ENCODE assay signal across 1 cellular context in the genomic region with DNA sequence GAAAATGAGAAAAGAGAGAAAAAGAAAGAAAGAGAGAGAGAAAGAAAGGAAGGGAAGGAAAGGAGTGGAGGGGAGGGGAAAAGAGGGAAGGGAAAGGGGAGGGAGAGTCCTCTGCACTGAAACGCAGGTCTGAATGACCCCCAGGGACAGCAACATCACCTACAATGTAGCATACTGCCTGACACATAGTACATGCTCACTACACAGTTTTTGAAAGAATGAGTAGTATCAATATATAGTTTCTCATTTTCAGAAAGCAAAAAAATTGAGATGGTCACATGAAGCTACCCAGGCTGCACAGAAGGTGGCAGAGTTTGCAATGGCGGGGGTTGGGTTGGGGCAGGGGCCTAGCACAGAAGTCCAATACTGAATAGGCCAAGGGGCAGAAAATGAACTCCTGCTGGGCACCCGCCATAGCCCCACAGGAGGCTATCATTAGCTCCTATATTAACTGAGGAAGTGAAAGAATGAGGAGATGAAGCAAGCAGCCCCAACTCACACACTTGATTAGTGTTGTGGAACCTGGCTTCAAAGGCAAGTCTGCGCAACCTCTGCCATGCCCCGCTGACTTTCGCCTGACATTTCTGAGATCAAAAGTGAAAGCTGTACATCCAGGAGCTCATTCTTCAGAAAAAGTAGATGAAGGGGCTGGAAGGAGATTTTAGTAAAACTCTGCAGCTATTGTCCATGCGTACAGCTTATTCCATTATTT.
TF ChIP-seq lines count a peak whose summit lies in the region.

No MANE protein-coding gene starts in this region.

TF ChIP-seq in GM12878, 131 proteins besides CTCF, POLR2A, EP300 and RAD21 (continued from another document):
- TF ChIP-seq, protein P1, sequence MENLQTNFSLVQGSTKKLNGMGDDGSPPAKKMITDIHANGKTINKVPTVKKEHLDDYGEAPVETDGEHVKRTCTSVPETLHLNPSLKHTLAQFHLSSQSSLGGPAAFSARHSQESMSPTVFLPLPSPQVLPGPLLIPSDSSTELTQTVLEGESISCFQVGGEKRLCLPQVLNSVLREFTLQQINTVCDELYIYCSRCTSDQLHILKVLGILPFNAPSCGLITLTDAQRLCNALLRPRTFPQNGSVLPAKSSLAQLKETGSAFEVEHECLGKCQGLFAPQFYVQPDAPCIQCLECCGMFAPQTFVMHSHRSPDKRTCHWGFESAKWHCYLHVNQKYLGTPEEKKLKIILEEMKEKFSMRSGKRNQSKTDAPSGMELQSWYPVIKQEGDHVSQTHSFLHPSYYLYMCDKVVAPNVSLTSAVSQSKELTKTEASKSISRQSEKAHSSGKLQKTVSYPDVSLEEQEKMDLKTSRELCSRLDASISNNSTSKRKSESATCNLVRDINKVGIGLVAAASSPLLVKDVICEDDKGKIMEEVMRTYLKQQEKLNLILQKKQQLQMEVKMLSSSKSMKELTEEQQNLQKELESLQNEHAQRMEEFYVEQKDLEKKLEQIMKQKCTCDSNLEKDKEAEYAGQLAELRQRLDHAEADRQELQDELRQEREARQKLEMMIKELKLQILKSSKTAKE (IDR thresholded peaks at IDR 0.05; ENCODE audit: low read depth, poor library complexity, severe bottlenecking) = peak; percentile 78
- no peak for TF ChIP-seq SMAD5 (IDR thresholded peaks at IDR 0.05; ENCODE audit: low read depth)
- peak; percentile 87 for TF ChIP-seq ATF7 (IDR thresholded peaks at IDR 0.05; ENCODE audit: low read depth)
- TF ChIP-seq EGR1 (IDR thresholded peaks at IDR 0.05; ENCODE audit: borderline replicate concordance in 1 of 2, low read depth in 2 of 2, low read length in 2 of 2) = 0 out of 3 replicates have a peak, but pooled peaks of 1 of the 2 experiments have one; percentile 20
- TF ChIP-seq POU2F2 (IDR thresholded peaks at IDR 0.05; ENCODE audit: borderline replicate concordance, low read depth, low read length) = no peak
- TF ChIP-seq, protein P2, sequence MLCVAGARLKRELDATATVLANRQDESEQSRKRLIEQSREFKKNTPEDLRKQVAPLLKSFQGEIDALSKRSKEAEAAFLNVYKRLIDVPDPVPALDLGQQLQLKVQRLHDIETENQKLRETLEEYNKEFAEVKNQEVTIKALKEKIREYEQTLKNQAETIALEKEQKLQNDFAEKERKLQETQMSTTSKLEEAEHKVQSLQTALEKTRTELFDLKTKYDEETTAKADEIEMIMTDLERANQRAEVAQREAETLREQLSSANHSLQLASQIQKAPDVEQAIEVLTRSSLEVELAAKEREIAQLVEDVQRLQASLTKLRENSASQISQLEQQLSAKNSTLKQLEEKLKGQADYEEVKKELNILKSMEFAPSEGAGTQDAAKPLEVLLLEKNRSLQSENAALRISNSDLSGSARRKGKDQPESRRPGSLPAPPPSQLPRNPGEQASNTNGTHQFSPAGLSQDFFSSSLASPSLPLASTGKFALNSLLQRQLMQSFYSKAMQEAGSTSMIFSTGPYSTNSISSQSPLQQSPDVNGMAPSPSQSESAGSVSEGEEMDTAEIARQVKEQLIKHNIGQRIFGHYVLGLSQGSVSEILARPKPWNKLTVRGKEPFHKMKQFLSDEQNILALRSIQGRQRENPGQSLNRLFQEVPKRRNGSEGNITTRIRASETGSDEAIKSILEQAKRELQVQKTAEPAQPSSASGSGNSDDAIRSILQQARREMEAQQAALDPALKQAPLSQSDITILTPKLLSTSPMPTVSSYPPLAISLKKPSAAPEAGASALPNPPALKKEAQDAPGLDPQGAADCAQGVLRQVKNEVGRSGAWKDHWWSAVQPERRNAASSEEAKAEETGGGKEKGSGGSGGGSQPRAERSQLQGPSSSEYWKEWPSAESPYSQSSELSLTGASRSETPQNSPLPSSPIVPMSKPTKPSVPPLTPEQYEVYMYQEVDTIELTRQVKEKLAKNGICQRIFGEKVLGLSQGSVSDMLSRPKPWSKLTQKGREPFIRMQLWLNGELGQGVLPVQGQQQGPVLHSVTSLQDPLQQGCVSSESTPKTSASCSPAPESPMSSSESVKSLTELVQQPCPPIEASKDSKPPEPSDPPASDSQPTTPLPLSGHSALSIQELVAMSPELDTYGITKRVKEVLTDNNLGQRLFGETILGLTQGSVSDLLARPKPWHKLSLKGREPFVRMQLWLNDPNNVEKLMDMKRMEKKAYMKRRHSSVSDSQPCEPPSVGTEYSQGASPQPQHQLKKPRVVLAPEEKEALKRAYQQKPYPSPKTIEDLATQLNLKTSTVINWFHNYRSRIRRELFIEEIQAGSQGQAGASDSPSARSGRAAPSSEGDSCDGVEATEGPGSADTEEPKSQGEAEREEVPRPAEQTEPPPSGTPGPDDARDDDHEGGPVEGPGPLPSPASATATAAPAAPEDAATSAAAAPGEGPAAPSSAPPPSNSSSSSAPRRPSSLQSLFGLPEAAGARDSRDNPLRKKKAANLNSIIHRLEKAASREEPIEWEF (IDR thresholded peaks at IDR 0.05; ENCODE audit: insufficient replicate concordance, low read depth, low read length) = no peak
- TF ChIP-seq TCF12 (IDR thresholded peaks at IDR 0.05; ENCODE audit: low read depth, low read length) = peak; percentile 65; the same call in 1 of the 2 replicates
- TF ChIP-seq, protein P3, sequence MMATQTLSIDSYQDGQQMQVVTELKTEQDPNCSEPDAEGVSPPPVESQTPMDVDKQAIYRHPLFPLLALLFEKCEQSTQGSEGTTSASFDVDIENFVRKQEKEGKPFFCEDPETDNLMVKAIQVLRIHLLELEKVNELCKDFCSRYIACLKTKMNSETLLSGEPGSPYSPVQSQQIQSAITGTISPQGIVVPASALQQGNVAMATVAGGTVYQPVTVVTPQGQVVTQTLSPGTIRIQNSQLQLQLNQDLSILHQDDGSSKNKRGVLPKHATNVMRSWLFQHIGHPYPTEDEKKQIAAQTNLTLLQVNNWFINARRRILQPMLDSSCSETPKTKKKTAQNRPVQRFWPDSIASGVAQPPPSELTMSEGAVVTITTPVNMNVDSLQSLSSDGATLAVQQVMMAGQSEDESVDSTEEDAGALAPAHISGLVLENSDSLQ (IDR thresholded peaks at IDR 0.05) = peak; percentile 69; the same call in 1 of the 2 replicates
- peak; percentile 93 for TF ChIP-seq ZNF24 (IDR thresholded peaks at IDR 0.05)
- TF ChIP-seq, protein P4, sequence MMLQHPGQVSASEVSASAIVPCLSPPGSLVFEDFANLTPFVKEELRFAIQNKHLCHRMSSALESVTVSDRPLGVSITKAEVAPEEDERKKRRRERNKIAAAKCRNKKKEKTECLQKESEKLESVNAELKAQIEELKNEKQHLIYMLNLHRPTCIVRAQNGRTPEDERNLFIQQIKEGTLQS (IDR thresholded peaks at IDR 0.05; ENCODE audit: borderline replicate concordance, extremely low read depth, low read depth, low read length) = no peak
- no peak for TF ChIP-seq FOXK2 (IDR thresholded peaks at IDR 0.05)
- TF ChIP-seq CREB1 (IDR thresholded peaks at IDR 0.05; ENCODE audit: low read depth) = peak; percentile 60; the same call in 1 of the 2 replicates
- TF ChIP-seq, protein P5, sequence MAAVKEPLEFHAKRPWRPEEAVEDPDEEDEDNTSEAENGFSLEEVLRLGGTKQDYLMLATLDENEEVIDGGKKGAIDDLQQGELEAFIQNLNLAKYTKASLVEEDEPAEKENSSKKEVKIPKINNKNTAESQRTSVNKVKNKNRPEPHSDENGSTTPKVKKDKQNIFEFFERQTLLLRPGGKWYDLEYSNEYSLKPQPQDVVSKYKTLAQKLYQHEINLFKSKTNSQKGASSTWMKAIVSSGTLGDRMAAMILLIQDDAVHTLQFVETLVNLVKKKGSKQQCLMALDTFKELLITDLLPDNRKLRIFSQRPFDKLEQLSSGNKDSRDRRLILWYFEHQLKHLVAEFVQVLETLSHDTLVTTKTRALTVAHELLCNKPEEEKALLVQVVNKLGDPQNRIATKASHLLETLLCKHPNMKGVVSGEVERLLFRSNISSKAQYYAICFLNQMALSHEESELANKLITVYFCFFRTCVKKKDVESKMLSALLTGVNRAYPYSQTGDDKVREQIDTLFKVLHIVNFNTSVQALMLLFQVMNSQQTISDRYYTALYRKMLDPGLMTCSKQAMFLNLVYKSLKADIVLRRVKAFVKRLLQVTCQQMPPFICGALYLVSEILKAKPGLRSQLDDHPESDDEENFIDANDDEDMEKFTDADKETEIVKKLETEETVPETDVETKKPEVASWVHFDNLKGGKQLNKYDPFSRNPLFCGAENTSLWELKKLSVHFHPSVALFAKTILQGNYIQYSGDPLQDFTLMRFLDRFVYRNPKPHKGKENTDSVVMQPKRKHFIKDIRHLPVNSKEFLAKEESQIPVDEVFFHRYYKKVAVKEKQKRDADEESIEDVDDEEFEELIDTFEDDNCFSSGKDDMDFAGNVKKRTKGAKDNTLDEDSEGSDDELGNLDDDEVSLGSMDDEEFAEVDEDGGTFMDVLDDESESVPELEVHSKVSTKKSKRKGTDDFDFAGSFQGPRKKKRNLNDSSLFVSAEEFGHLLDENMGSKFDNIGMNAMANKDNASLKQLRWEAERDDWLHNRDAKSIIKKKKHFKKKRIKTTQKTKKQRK (IDR thresholded peaks at IDR 0.05; ENCODE audit: low read depth, low read length) = no peak
- TF ChIP-seq RAD51 (IDR thresholded peaks at IDR 0.05) = no peak
- TF ChIP-seq POLR2AphosphoS2 (IDR thresholded peaks at IDR 0.05; ENCODE audit: low read depth, low read length) = no peak
- TF ChIP-seq NRF1 (conservative IDR thresholded peaks at IDR 0.05; ENCODE audit: low read depth, low read length) = no peak
- no peak for TF ChIP-seq GATAD2B (conservative IDR thresholded peaks at IDR 0.05; ENCODE audit: low read depth)
- peak; percentile 77; the same call in 1 of the 2 replicates for TF ChIP-seq ZBED1 (IDR thresholded peaks at IDR 0.05; ENCODE audit: borderline replicate concordance)
- TF ChIP-seq PAX8 (IDR thresholded peaks at IDR 0.05) = peak; percentile 95
- peak; percentile 52 to 78; a peak in 3 of 4 replicates for TF ChIP-seq CEBPB (IDR thresholded peaks at IDR 0.05; ENCODE audit: borderline replicate concordance in 1 of 2, low read depth in 2 of 2, low read length in 2 of 2)
- TF ChIP-seq IRF4 (IDR thresholded peaks at IDR 0.05; ENCODE audit: low read depth, low read length) = peak; percentile 79
- peak; percentile 96 for TF ChIP-seq BCL11A (IDR thresholded peaks at IDR 0.05; ENCODE audit: low read depth, low read length)
- TF ChIP-seq, protein P6, sequence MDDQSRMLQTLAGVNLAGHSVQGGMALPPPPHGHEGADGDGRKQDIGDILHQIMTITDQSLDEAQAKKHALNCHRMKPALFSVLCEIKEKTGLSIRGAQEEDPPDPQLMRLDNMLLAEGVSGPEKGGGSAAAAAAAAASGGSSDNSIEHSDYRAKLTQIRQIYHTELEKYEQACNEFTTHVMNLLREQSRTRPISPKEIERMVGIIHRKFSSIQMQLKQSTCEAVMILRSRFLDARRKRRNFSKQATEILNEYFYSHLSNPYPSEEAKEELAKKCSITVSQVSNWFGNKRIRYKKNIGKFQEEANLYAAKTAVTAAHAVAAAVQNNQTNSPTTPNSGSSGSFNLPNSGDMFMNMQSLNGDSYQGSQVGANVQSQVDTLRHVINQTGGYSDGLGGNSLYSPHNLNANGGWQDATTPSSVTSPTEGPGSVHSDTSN (IDR thresholded peaks at IDR 0.05; ENCODE audit: insufficient replicate concordance, low read depth, low read length) = peak; percentile 19
- peak; percentile 86 for TF ChIP-seq IKZF1 (conservative IDR thresholded peaks at IDR 0.05)
- no peak for TF ChIP-seq WRNIP1 (IDR thresholded peaks at IDR 0.05; ENCODE audit: borderline replicate concordance, low read depth, low read length)
- peak; percentile 87 for TF ChIP-seq NFIC (IDR thresholded peaks at IDR 0.05; ENCODE audit: low read depth, low read length)
- no peak for TF ChIP-seq TCF3 (IDR thresholded peaks at IDR 0.05; ENCODE audit: borderline replicate concordance, insufficient read depth, low read depth, low read length)
- no peak for TF ChIP-seq SMC3 (IDR thresholded peaks at IDR 0.05; ENCODE audit: borderline replicate concordance, low read length)
- TF ChIP-seq, protein P7, sequence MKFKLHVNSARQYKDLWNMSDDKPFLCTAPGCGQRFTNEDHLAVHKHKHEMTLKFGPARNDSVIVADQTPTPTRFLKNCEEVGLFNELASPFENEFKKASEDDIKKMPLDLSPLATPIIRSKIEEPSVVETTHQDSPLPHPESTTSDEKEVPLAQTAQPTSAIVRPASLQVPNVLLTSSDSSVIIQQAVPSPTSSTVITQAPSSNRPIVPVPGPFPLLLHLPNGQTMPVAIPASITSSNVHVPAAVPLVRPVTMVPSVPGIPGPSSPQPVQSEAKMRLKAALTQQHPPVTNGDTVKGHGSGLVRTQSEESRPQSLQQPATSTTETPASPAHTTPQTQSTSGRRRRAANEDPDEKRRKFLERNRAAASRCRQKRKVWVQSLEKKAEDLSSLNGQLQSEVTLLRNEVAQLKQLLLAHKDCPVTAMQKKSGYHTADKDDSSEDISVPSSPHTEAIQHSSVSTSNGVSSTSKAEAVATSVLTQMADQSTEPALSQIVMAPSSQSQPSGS (IDR thresholded peaks at IDR 0.05; ENCODE audit: low read length) = peak; percentile 84
- peak; percentile 91 to 92 for TF ChIP-seq IKZF2 (IDR thresholded peaks at IDR 0.05)
- peak; percentile 50; the same call in 1 of the 2 replicates for TF ChIP-seq CHD2 (IDR thresholded peaks at IDR 0.05; ENCODE audit: borderline replicate concordance, low read depth, low read length)
- no peak for TF ChIP-seq NFXL1 (IDR thresholded peaks at IDR 0.05; ENCODE audit: borderline replicate concordance)
- TF ChIP-seq PAX5 (IDR thresholded peaks at IDR 0.05; ENCODE audit: borderline replicate concordance, low read depth, low read length) = peak; percentile 100
- no peak for TF ChIP-seq TAF1 (IDR thresholded peaks at IDR 0.05; ENCODE audit: borderline replicate concordance, low read depth, low read length)
- TF ChIP-seq, protein P8, sequence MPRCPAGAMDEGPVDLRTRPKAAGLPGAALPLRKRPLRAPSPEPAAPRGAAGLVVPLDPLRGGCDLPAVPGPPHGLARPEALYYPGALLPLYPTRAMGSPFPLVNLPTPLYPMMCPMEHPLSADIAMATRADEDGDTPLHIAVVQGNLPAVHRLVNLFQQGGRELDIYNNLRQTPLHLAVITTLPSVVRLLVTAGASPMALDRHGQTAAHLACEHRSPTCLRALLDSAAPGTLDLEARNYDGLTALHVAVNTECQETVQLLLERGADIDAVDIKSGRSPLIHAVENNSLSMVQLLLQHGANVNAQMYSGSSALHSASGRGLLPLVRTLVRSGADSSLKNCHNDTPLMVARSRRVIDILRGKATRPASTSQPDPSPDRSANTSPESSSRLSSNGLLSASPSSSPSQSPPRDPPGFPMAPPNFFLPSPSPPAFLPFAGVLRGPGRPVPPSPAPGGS (IDR thresholded peaks at IDR 0.05; ENCODE audit: borderline replicate concordance, insufficient read depth, low read depth, low read length, poor library complexity, severe bottlenecking) = peak; percentile 70
- 0 out of 4 replicates have a peak, but pooled peaks of 1 of the 2 experiments have one; percentile 27 for TF ChIP-seq SRF (IDR thresholded peaks at IDR 0.05; ENCODE audit: low read depth in 2 of 2, low read length in 2 of 2)
- TF ChIP-seq, protein P9, sequence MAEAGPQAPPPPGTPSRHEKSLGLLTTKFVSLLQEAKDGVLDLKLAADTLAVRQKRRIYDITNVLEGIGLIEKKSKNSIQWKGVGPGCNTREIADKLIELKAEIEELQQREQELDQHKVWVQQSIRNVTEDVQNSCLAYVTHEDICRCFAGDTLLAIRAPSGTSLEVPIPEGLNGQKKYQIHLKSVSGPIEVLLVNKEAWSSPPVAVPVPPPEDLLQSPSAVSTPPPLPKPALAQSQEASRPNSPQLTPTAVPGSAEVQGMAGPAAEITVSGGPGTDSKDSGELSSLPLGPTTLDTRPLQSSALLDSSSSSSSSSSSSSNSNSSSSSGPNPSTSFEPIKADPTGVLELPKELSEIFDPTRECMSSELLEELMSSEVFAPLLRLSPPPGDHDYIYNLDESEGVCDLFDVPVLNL (IDR thresholded peaks at IDR 0.05; ENCODE audit: low read depth, low read length) = no peak
TF ChIP-seq in GM12878: peak in this region for 41.
